8 cellular contexts compared by ENCODE assay signal in genomic region chr1:3530931-3531818, GRCh38.
DNase-seq lines count a peak whose midpoint lies in the region; ATAC-seq and TF ChIP-seq lines count a peak whose summit lies in the region.

No MANE protein-coding gene starts in this region.

- H3K9ac ChIP-seq in liver (ENCODE audit: low read depth in 1 of 2, low read length in 2 of 2), result peak overlapping the region; percentile 7 to 53

- no peaks in the 10 kb centered on the region for H3K27me3 ChIP-seq in liver (ENCODE audit: control insufficient read depth in 4 of 4, insufficient read depth in 4 of 4, low read length in 3 of 4)

- H3K27ac ChIP-seq in coronary artery (peak overlapping the region; percentile 77 to 93), liver (ENCODE audit: low read depth in 1 of 2, low read length in 2 of 2) (peak overlapping the region; percentile 25 to 46)

- peaks cover 15 to 27% (median 22%) of the 10 kb centered on the region in 4 donors for H3K4me1 ChIP-seq in liver (ENCODE audit: control insufficient read depth in 4 of 4, insufficient read depth in 4 of 4, low read length in 3 of 4)

- H3K36me3 ChIP-seq in liver (ENCODE audit: control insufficient read depth in 4 of 4, insufficient read depth in 3 of 4, low read depth in 1 of 4, low read length in 3 of 4), result no peaks in the 10 kb centered on the region

- no peak for TF ChIP-seq CTCF in coronary artery (IDR thresholded peaks at IDR 0.05)
- no peak for TF ChIP-seq CTCF in liver (IDR thresholded peaks at IDR 0.05; ENCODE audit: low read depth, low read length, missing input control)

- H3K9me3 ChIP-seq in liver (ENCODE audit: control insufficient read depth in 4 of 4, low read length in 3 of 4), result no peaks in the 10 kb centered on the region

- H3K4me3 ChIP-seq in coronary artery (peak overlapping the region; percentile 86), liver (ENCODE audit: low read depth in 1 of 3, low read length in 3 of 3) (peak overlapping the region; percentile 41 to 65 (median 58))

- no peak for TF ChIP-seq RAD21 in liver (IDR thresholded peaks at IDR 0.05)

- 2% methylated on average over 96 of the region's 96 CpGs for WGBS in liver

- DNase-seq in COR-L47 (lab: John Stamatoyannopoulos, UW) (peak; percentile 15), NCI-H146 (lab: John Stamatoyannopoulos, UW) (peak; percentile 78), coronary artery (ENCODE audit: low spot score) (peak; percentile 87)
- DNase-seq in activated CD4-positive, alpha-beta T cell treated with anti-CD3 and anti-CD28 coated beads for 48 hours, result peak; percentile 81
- peak; percentile 75 to 78 for DNase-seq in stimulated activated CD4-positive, alpha-beta T cell treated with anti-CD3 and anti-CD28 coated beads, Interleukin-4, amount 100 ng/mL, for 4 hours

- ATAC-seq in GM19452 (IDR thresholded peaks at IDR 0.05; ENCODE audit: unreplicated experiment), result no peak
- no peak for ATAC-seq in GM18519 (IDR thresholded peaks at IDR 0.05; ENCODE audit: low FRiP score, unreplicated experiment)

TF ChIP-seq in liver, 16 proteins besides CTCF, POLR2A, EP300 and RAD21:
- TF ChIP-seq REST (IDR thresholded peaks at IDR 0.05) (no peak), RXRA (IDR thresholded peaks at IDR 0.05) (no peak), HNF4A (conservative IDR thresholded peaks at IDR 0.05) (no peak), ZBTB33 (IDR thresholded peaks at IDR 0.05) (no peak), JUND (IDR thresholded peaks at IDR 0.05) (no peak), SP1 (IDR thresholded peaks at IDR 0.05) (no peak), FOXA2 (IDR thresholded peaks at IDR 0.05) (no peak)

Comparison
In these comparisons a context has a peak if more than half of its experiments do, and no peak if none do; other contexts are left out.
1. DNase-seq: peak in every context shown above with its lines; median percentile 87 in coronary artery; 81 in activated CD4-positive, alpha-beta T cell treated with anti-CD3 and anti-CD28 coated beads for 48 hours; 78 in NCI-H146; 76 in stimulated activated CD4-positive, alpha-beta T cell treated with anti-CD3 and anti-CD28 coated beads, Interleukin-4, amount 100 ng/mL, for 4 hours; 15 in COR-L47.